In the genomic region with DNA sequence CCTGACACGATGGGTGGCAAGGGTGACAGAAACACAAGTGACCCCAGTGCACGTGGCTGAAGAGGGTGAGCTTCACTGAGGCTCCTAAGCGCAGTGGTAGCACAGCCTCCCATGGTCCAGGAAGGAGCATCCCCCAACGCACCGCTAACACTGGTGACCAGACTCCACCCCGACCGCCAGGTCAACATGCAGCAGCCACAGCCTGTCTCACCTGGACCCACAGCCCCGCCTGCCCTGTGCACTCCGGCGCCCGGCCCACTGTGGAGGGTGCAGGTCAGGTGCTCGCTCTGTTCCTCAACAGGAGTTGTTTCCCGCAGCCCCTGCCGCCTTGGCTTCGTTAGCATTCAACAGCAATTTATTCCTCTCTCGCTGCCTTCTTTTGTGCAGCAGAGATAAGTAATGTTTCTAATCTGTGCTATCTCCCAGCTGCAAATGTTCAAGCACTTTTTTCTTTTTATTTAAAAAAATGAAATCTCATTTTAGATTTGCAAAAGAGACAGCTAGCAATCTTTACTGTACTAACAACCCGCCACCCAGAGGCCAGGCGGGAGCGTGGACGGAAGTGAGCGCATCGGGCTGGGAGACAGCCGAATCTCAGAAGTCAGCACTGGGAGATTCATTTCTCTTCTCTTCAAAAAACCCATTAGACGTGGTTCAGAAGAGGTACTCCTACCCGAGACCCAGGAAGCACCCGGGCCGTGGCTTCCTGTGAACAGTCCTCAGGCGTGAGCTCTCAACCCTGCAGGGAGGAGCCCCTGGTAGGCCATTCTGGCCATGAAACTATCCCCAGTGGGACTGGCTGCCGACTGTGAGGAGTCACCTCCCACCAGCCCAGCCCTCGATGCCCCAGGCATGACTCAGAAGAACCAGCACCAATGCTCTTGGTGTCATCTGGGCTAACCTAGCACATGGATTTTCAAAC, we compare ENCODE assay signal across 9 cellular contexts.
DNase-seq lines count a peak whose midpoint lies in the region; FAIRE-seq and TF ChIP-seq lines count a peak whose summit lies in the region.
"Had no signal": no experiment of that assay in that cellular context is flagged by ENCODE, and none has a peak within 500 bp of the region (broad histone marks: within the 10 kb centered on the region; RNA-seq: fewer than 3 reads in every experiment).

No MANE protein-coding gene starts in this region.

- no peak overlapping the region for H2BK12ac ChIP-seq in H9 (ENCODE audit: insufficient read length, low read depth, low read length)

- WGBS in H9 (ENCODE audit: extremely low coverage, insufficient read length, low lambda C conversion rate): no CpG with 5 or more reads among the region's 30 CpGs

- peaks cover 4 to 13% (median 9%) of the 10 kb centered on the region in 6 donors for H3K9me3 Mint-ChIP-seq in immature natural killer cell
- H3K9me3 Mint-ChIP-seq in H9: no peaks in the 10 kb centered on the region; a peak in 1 of 5 replicates

- no peak overlapping the region for H2AK5ac ChIP-seq in H9 (ENCODE audit: insufficient read length, low read length)

- no peak for TF ChIP-seq POLR2A in H54 (IDR thresholded peaks at IDR 0.05; ENCODE audit: low read depth, low read length)

- H3K27me3 Mint-ChIP-seq in immature natural killer cell (ENCODE audit: low read depth in 3 of 3) (peaks cover 17 to 51% (median 41%) of the 10 kb centered on the region in 3 donors), H9 (ENCODE audit: low read depth) (no peaks in the 10 kb centered on the region; the same call in 1 of the 2 replicates)

- H3K4me2 ChIP-seq in H9 (ENCODE audit: insufficient read depth, insufficient read length, low read length): no peak overlapping the region
- H3K4me2 ChIP-seq: PC-9 had no signal

- H3K4me1 ChIP-seq in H9 (ENCODE audit: insufficient read depth, low read length): no peaks in the 10 kb centered on the region

- no peak overlapping the region for H4K5ac ChIP-seq in H9 (ENCODE audit: insufficient read length, low read depth, low read length)

- FAIRE-seq in H54 (lab: Jason Lieb, UNC): no peak

- no peak overlapping the region for H2BK20ac ChIP-seq in H9 (ENCODE audit: low read depth, low read length, poor library complexity, severe bottlenecking)

- H3K79me2 ChIP-seq in H9 (ENCODE audit: insufficient read depth, low read length): no peaks in the 10 kb centered on the region; the same call in 1 of the 2 replicates

- no peak overlapping the region for H2BK5ac ChIP-seq in H9 (ENCODE audit: insufficient read length, low read length)

- no peaks in the 10 kb centered on the region for H3K79me1 ChIP-seq in H9 (ENCODE audit: insufficient read depth, low read depth, low read length, poor library complexity, severe bottlenecking)

- H3K36me3 Mint-ChIP-seq in immature natural killer cell (peaks cover 0 to 8% (median 5%) of the 10 kb centered on the region in 3 donors), H9 (ENCODE audit: insufficient read depth in 1 of 3, low read depth in 3 of 3) (peaks cover 12 to 13% (median 12%) of the 10 kb centered on the region in 3 experiments; a peak in 5 of 7 replicates)

- H3K23me2 ChIP-seq in H9 (ENCODE audit: insufficient read length, low read depth, low read length, poor library complexity, severe bottlenecking): no peaks in the 10 kb centered on the region

- H3K14ac ChIP-seq in H9 (ENCODE audit: insufficient read depth, low read length): no peak overlapping the region

- H3K27me3 ChIP-seq in H9 (ENCODE audit: insufficient read depth, low read length): no peaks in the 10 kb centered on the region

- H2BK120ac ChIP-seq in H9 (ENCODE audit: low read depth, low read length, poor library complexity, severe bottlenecking): no peak overlapping the region

- no peak overlapping the region for H3K23ac ChIP-seq in H9 (ENCODE audit: insufficient read length, low read depth, low read length)

- H3K27ac Mint-ChIP-seq in immature natural killer cell (peak overlapping the region in 5 of 6 donors; percentile 44 to 90 (median 73)), H9 (peak overlapping the region in 1 of 3 experiments; percentile 23; a peak in 3 of 7 replicates)

- no peak overlapping the region for H2BK15ac ChIP-seq in H9 (ENCODE audit: low read depth, low read length)

- H3T11ph ChIP-seq in H9 (ENCODE audit: low read length): no peak overlapping the region

- TF ChIP-seq CTCF in H9 (conservative IDR thresholded peaks at IDR 0.05): no peak

- H3K56ac ChIP-seq in H9 (ENCODE audit: insufficient read length, low read depth, low read length): no peak overlapping the region

- peaks cover 67 to 84% of the 10 kb centered on the region in 2 donors for H3K4me1 Mint-ChIP-seq in immature natural killer cell
- H3K4me1 Mint-ChIP-seq in H9: peaks cover 5 to 11% of the 10 kb centered on the region in 2 experiments; a peak in 3 of 4 replicates

- no peaks in the 10 kb centered on the region for H3K9me3 ChIP-seq in H9 (ENCODE audit: control insufficient read depth, low read depth, low read length)

- DNase-seq in CD1c-positive myeloid dendritic cell (ENCODE audit: extremely low spot score) (peak; percentile 32), H54 (ENCODE audit: insufficient read length, low spot score) (peak; percentile 85), immature natural killer cell (peak; percentile 41 to 46 (median 42)), H9 (no peak), DMS53 (lab: John Stamatoyannopoulos, UW) (no peak), DMS153 (lab: John Stamatoyannopoulos, UW) (no peak)
- DNase-seq in activated CD4-positive, alpha-beta T cell treated with anti-CD3 and anti-CD28 coated beads, Interleukin-2, amount 50 U/mL, for 1 hour: peak; percentile 10
- DNase-seq in activated CD4-positive, CD25-positive, alpha-beta regulatory T cell treated with anti-CD3 and anti-CD28 coated beads, Interleukin-2, amount 50 U/mL, for 72 hours: no peak
- DNase-seq: PC-9 had no signal

- H3K4me3 Mint-ChIP-seq in immature natural killer cell (peak overlapping the region; percentile 13 to 53 (median 45)), H9 (no peak overlapping the region)

- H3K9ac ChIP-seq in H9 (ENCODE audit: extremely low read depth, insufficient read length, low read length): no peak overlapping the region

- no peak overlapping the region for H4K91ac ChIP-seq in H9 (ENCODE audit: insufficient read length, low read depth, low read length)

- H3K18ac ChIP-seq in H9 (ENCODE audit: insufficient read length, low read depth, low read length): no peak overlapping the region

- no peak overlapping the region for H2AFZ ChIP-seq in H9 (ENCODE audit: low read length)
- H2AFZ ChIP-seq: PC-9 had no signal

- H4K8ac ChIP-seq in H9 (replicated peaks; ENCODE audit: insufficient read length, low read depth, low read length): no peak overlapping the region

- H3K4ac ChIP-seq in H9 (ENCODE audit: low read depth, low read length): no peak overlapping the region

- H3K27ac ChIP-seq in H9 (ENCODE audit: insufficient read length, low read depth, low read length): no peak overlapping the region
- H3K27ac ChIP-seq: PC-9 had no signal

- H4K20me1 ChIP-seq in H9 (ENCODE audit: control insufficient read depth, insufficient read depth, insufficient read length): peaks cover 2% of the 10 kb centered on the region

Comparison
In these comparisons a context has a peak if more than half of its experiments do, and no peak if none do; other contexts are left out.
1. DNase-seq: peak in CD1c-positive myeloid dendritic cell (single experiment), H54 (single experiment), activated CD4-positive, alpha-beta T cell treated with anti-CD3 and anti-CD28 coated beads, Interleukin-2, amount 50 U/mL, for 1 hour (single experiment) and immature natural killer cell (3 of 3); none in H9 (single experiment), activated CD4-positive, CD25-positive, alpha-beta regulatory T cell treated with anti-CD3 and anti-CD28 coated beads, Interleukin-2, amount 50 U/mL, for 72 hours (single experiment), DMS53 (single experiment) and DMS153 (single experiment).
2. H3K4me3 Mint-ChIP-seq: peak in immature natural killer cell (5 of 5); none in H9 (0 of 2).